8 cellular contexts compared by ENCODE assay signal in genomic region chr5:54517512-54518145, GRCh38. TPM values are rescaled to one million over a fixed set of nuclear protein-coding genes. Genes with fewer than 3 reads are reported as not detected.
DNase-seq lines count a peak whose midpoint lies in the region; ATAC-seq and TF ChIP-seq lines count a peak whose summit lies in the region.

TSS of gene SNX18 (plus strand) at chr5:54517759. CDS start at chr5:54517953, 194 bp downstream.

- H3K27ac ChIP-seq in ovary = peak within 1 kb of the TSS; percentile 85 to 91
- H3K27ac ChIP-seq in thymus (ENCODE audit: low read depth) = peak within 1 kb of the TSS; percentile 92

- H3K4me3 ChIP-seq in ovary (peak within 1 kb of the TSS; percentile 97), thymus (ENCODE audit: low read length) (peak within 1 kb of the TSS; percentile 87)

- 0 to 1% (median 0%) methylated on average over 67 to 88 of the region's 88 CpGs for WGBS in ovary, 3 donors
- WGBS in thymus = under 1% methylated on average over 88 of the region's 88 CpGs

- DNase-seq in GM10248 (ENCODE audit: extremely low spot score) = peak; percentile 95
- peak; percentile 89 for DNase-seq in HFFc6
- DNase-seq in NAMALWA (ENCODE audit: low spot score) = peak; percentile 93
- DNase-seq in SKM-1 (lab: John Stamatoyannopoulos, UW; ENCODE audit: unreplicated experiment) = peak; percentile 81
- DNase-seq in activated naive CD4-positive, alpha-beta T cell treated with anti-CD3 and anti-CD28 coated beads, Interleukin-2, amount 50 U/mL, for 72 hours (ENCODE audit: low spot score in 2 of 2) = peak; percentile 89 to 93
- peak; percentile 94 for DNase-seq in glutamatergic neuron
- peak; percentile 92 to 94 (median 93) for DNase-seq in ovary

- H3K4me1 ChIP-seq in ovary (ENCODE audit: insufficient read depth) (peaks cover 4% of the 10 kb centered on the region), thymus (ENCODE audit: control insufficient read depth, insufficient read depth, low read length) (peaks cover 17% of the 10 kb centered on the region)

- no peaks in the 10 kb centered on the region for H3K27me3 ChIP-seq in ovary
- H3K27me3 ChIP-seq in thymus (ENCODE audit: control insufficient read depth, insufficient read depth) = no peaks in the 10 kb centered on the region

- TF ChIP-seq EP300 in ovary (IDR thresholded peaks at IDR 0.05) = no peak

- H3K9me3 Mint-ChIP-seq in HFFc6 (peaks cover 9% of the 10 kb centered on the region), glutamatergic neuron (ENCODE audit: unreplicated experiment) (peaks cover 15% of the 10 kb centered on the region)
- no peaks in the 10 kb centered on the region for H3K9me3 Mint-ChIP-seq in activated naive CD4-positive, alpha-beta T cell treated with anti-CD3 and anti-CD28 coated beads, Interleukin-2, amount 50 U/mL, for 72 hours

- H3K27ac Mint-ChIP-seq in HFFc6 (peak within 1 kb of the TSS; percentile 35), glutamatergic neuron (ENCODE audit: unreplicated experiment) (peak within 1 kb of the TSS; percentile 70)
- H3K27ac Mint-ChIP-seq in activated naive CD4-positive, alpha-beta T cell treated with anti-CD3 and anti-CD28 coated beads, Interleukin-2, amount 50 U/mL, for 72 hours = no peak within 1 kb of the TSS

- POLR2A ChIA-PET in GM10248 (lab: Yijun Ruan, JAX) = no interaction called here

- intact Hi-C loops in ovary (cut with DNase I) = loop anchor here (1.0 to 5.0 kb wide), 5 partner anchors 65 to 345 kb away; no protein-coding TSS in a partner anchor

- no peaks in the 10 kb centered on the region for H3K36me3 ChIP-seq in ovary
- H3K36me3 ChIP-seq in thymus (ENCODE audit: control insufficient read depth, insufficient read depth) = no peaks in the 10 kb centered on the region

- H3K4me1 Mint-ChIP-seq in HFFc6 (ENCODE audit: low read depth) (peaks cover 58% of the 10 kb centered on the region), glutamatergic neuron (ENCODE audit: low read depth, unreplicated experiment) (peaks cover 15% of the 10 kb centered on the region)

- CTCF ChIA-PET in GM10248 (lab: Yijun Ruan, JAX) = interaction anchor here (0.6 to 4.9 kb wide), 48 partner anchors 8 to 642 kb away, joined by 3 to 88 read pairs (median 4); partner anchors contain the start of gene GPX8

- H3K4me3 Mint-ChIP-seq in HFFc6 = peak within 1 kb of the TSS; percentile 94
- H3K4me3 Mint-ChIP-seq in glutamatergic neuron (ENCODE audit: unreplicated experiment) = peak within 1 kb of the TSS; percentile 99

- no peaks in the 10 kb centered on the region; the same call in 1 of the 2 replicates for H3K27me3 Mint-ChIP-seq in HFFc6 (ENCODE audit: insufficient read depth)
- H3K27me3 Mint-ChIP-seq in glutamatergic neuron (ENCODE audit: unreplicated experiment) = peaks cover 6% of the 10 kb centered on the region

- TF ChIP-seq POLR2A in ovary (IDR thresholded peaks at IDR 0.05) = peak; percentile 51

- ATAC-seq in activated naive CD4-positive, alpha-beta T cell treated with anti-CD3 and anti-CD28 coated beads, Interleukin-2, amount 50 U/mL, for 72 hours = peak; percentile 87 to 92

- H3K9me3 ChIP-seq in ovary = no peaks in the 10 kb centered on the region
- H3K9me3 ChIP-seq in thymus (ENCODE audit: control insufficient read depth) = no peaks in the 10 kb centered on the region

- peaks cover 28% of the 10 kb centered on the region for H3K36me3 Mint-ChIP-seq in HFFc6 (ENCODE audit: low read depth)
- peaks cover 0 to 6% of the 10 kb centered on the region in 2 donors for H3K36me3 Mint-ChIP-seq in activated naive CD4-positive, alpha-beta T cell treated with anti-CD3 and anti-CD28 coated beads, Interleukin-2, amount 50 U/mL, for 72 hours
- no peaks in the 10 kb centered on the region for H3K36me3 Mint-ChIP-seq in glutamatergic neuron (ENCODE audit: unreplicated experiment)

- peak; percentile 94 for TF ChIP-seq CTCF in GM10248 (IDR thresholded peaks at IDR 0.05; ENCODE audit: control extremely low read depth, extremely low read depth, low read depth, missing control alignments)
- TF ChIP-seq CTCF in HFFc6 (IDR thresholded peaks at IDR 0.05) = peak; percentile 98
- peak; percentile 97 for TF ChIP-seq CTCF in glutamatergic neuron (IDR thresholded peaks at IDR 0.05; ENCODE audit: partially characterized antibody, unreplicated experiment)
- TF ChIP-seq CTCF in ovary (IDR thresholded peaks at IDR 0.05) = peak; percentile 92 to 99 (median 98)

RNA-seq across cellular contexts. Expression of gene SNX18, which starts in this region (rescaled TPM):
- 10 to 100 TPM; 32.8 to 47.3 (median 39.7) TPM for total RNA-seq in HFFc6 (2021; fragmentation: NEBNext Ultra II Directional; extraction: Animal tissue kit (Norgen Biotek cat#: 25700))
- 1 to 10 TPM; 3.8 to 4.6 TPM for total RNA-seq in activated naive CD4-positive, alpha-beta T cell treated with anti-CD3 and anti-CD28 coated beads, Interleukin-2, amount 50 U/mL, for 72 hours
- total RNA-seq in glutamatergic neuron (ENCODE audit: unreplicated experiment) = 95.0 TPM
- 10 to 100 TPM; 34.7 to 62.4 (median 47.3) TPM for total RNA-seq in ovary
- 10 to 100 TPM; 29.6 to 32.4 TPM for polyA plus RNA-seq in ovary
- polyA plus RNA-seq in thymus = 8.5 TPM

Comparison
In these comparisons a context has a peak if more than half of its experiments do, and no peak if none do; other contexts are left out.
1. Peak in every context shown above with its lines: DNase-seq, ATAC-seq, H3K4me3 ChIP-seq and H3K27ac ChIP-seq.
2. RNA of gene SNX18 (total RNA-seq): 95.0 TPM in glutamatergic neuron (single experiment), 34.7 to 62.4 TPM in ovary and 32.8 to 47.3 TPM in HFFc6; 3.8 to 4.6 TPM in activated naive CD4-positive, alpha-beta T cell treated with anti-CD3 and anti-CD28 coated beads, Interleukin-2, amount 50 U/mL, for 72 hours; every median in the first group is over 4 times any median in the second.
3. H3K27ac Mint-ChIP-seq: peak in HFFc6 (single experiment) and glutamatergic neuron (single experiment); none in activated naive CD4-positive, alpha-beta T cell treated with anti-CD3 and anti-CD28 coated beads, Interleukin-2, amount 50 U/mL, for 72 hours (0 of 2).